In the genomic region with DNA sequence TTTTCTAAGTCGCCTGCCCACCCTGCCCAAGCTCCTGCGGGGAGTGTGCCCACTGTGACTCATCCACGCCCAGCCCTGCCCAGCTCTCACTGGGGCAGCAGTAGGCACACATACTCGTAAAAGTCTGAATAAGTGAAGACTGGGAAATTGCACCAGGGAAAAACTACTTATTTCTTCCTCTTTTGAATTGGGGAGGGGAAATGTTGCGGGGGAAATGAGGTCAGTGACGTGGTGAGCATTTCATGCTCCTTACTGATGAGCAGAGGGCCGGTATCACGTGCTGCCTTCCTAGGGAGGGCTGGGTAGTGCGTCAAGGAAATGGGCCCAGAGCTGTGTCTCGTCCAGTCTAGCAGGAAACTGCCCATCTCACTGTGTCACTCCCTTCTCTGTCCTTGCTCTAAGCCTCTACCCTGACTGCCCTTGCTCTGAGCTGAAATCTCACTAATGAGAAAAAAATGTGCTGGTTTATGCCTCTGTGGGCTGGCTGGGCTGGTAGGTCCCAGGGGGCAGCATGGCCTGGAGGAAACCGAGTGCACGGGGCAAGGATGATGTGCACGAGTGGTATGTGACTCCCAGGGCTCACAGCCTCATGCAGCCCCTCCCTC, we compare ENCODE assay signal across 7 cellular contexts. TPM values are rescaled to one million over a fixed set of nuclear protein-coding genes. Genes with fewer than 3 reads are reported as not detected.
DNase-seq lines count a peak whose midpoint lies in the region; ATAC-seq and TF ChIP-seq lines count a peak whose summit lies in the region.

No MANE protein-coding gene starts in this region.

- no peak overlapping the region for H3K4me3 ChIP-seq in coronary artery

- DNase-seq in NOMO-1 treated with dmso at 0.1 percent for 144 hours (lab: John Stamatoyannopoulos, UW; ENCODE audit: unreplicated experiment) (peak; percentile 73), coronary artery (ENCODE audit: low spot score) (no peak), natural killer cell (peak; percentile 56), NCI-H1417 treated with DMSO at 0.1 percent for 48 hours (lab: John Stamatoyannopoulos, UW) (no peak), NCI-H69 (lab: John Stamatoyannopoulos, UW) (no peak), NCI-H1694 treated with DMSO at 0.1 percent for 48 hours (lab: John Stamatoyannopoulos, UW) (no peak)

- ATAC-seq in natural killer cell: peak; percentile 50 to 81 (median 70)

- peak; percentile 37 for TF ChIP-seq POLR2A in GM18951 (IDR thresholded peaks at IDR 0.05; ENCODE audit: extremely low read depth, insufficient read depth, insufficient read length)

- H3K27me3 Mint-ChIP-seq in natural killer cell (ENCODE audit: low read depth in 2 of 2): no peaks in the 10 kb centered on the region

- peak overlapping the region; percentile 44 to 84 for H3K27ac ChIP-seq in coronary artery

- peak overlapping the region; percentile 98 for H3K27ac Mint-ChIP-seq in natural killer cell

- peak overlapping the region; percentile 79 for H3K4me3 Mint-ChIP-seq in natural killer cell

- H3K9me3 Mint-ChIP-seq in natural killer cell: peaks cover 0 to 2% of the 10 kb centered on the region in 2 donors

- H3K4me1 Mint-ChIP-seq in natural killer cell: peaks cover 77 to 86% of the 10 kb centered on the region in 2 donors

- no peak for TF ChIP-seq CTCF in coronary artery (IDR thresholded peaks at IDR 0.05)
- no peak for TF ChIP-seq CTCF in natural killer cell (IDR thresholded peaks at IDR 0.05)

- intact Hi-C loops in natural killer cell (cut with micrococcal nuclease): no loop called here

- in situ Hi-C loops in GM18951 (cut with MboI; ENCODE audit: low sequenced_read_pairs, unreplicated experiment): no loop called here

- no peaks in the 10 kb centered on the region for H3K36me3 Mint-ChIP-seq in natural killer cell

RNA-seq across cellular contexts. Expression of a gene that starts 13.5 kb away (rescaled TPM):
- 100 to 1,000 TPM; 152 to 173 (median 172) TPM for total RNA-seq in natural killer cell

Comparison
In these comparisons a context has a peak if more than half of its experiments do, and no peak if none do; other contexts are left out.
1. DNase-seq: peak in NOMO-1 treated with dmso at 0.1 percent for 144 hours (single experiment) and natural killer cell (single experiment); none in coronary artery (single experiment), NCI-H1417 treated with DMSO at 0.1 percent for 48 hours (single experiment), NCI-H69 (single experiment) and NCI-H1694 treated with DMSO at 0.1 percent for 48 hours (single experiment).